In the genomic region with DNA sequence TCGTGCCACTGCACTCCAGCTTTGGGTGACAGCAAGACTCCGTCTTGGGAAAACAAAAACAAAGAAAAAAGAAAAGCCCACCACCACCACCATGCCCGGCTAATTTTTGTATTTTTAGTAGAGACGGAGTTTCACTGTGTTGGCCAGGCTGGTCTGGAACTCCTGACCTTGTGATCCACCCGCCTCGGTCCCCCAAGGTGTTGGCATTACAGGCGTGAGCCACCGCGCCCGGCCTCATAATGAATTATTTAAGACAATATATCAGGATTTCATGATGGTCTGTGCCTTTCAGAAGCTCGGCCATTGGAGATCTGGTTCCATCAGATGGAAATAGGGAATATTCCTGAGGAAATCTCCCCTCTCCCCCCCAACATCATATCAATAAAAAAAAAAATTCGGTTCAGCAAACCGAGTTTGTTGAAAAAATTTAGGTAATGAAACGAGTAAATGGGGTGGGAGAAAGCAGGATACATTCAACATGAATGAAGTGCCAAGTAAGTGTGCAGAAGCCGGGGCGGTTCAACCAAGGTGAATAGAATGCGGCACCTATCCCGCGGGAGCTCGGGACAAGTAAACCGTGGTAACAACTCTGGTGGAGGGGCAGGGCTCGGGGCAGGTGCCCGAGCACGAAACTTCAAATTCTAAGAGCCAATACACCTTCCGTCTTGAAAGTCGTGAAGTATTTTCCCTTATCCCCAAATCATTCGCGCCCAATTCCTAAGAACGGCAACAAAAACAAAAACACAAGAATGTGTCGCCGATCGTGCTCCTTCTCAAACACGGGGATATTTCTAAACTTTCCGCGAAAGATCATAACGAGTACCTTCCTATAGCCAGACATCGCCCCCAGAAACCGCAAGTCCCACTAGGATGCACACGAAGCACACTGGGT, we compare ENCODE assay signal across 8 cellular contexts. TPM values are rescaled to one million over a fixed set of nuclear protein-coding genes. Genes with fewer than 3 reads are reported as not detected.
A peak's percentile ranks its signal among the peaks of the same experiment; 100 is the strongest.
DNase-seq lines count a peak whose midpoint lies in the region; ATAC-seq and TF ChIP-seq lines count a peak whose summit lies in the region.

No MANE protein-coding gene starts in this region.

- H3K9me2 ChIP-seq in GM23338 (ENCODE audit: insufficient read depth): no peaks in the 10 kb centered on the region

- H3K27me3 ChIP-seq in GM23338 (ENCODE audit: insufficient read depth) (no peaks in the 10 kb centered on the region), RWPE2 (ENCODE audit: insufficient read depth, poor library complexity, severe bottlenecking) (no peaks in the 10 kb centered on the region), neutrophil (no peaks in the 10 kb centered on the region)

- no peak; the same call in 2 of the 3 replicates for ATAC-seq in GM23338
- ATAC-seq in RWPE2 (ENCODE audit: low read depth): no peak
- no peak for ATAC-seq in HG03442 (IDR thresholded peaks at IDR 0.05; ENCODE audit: unreplicated experiment)
- no peak for ATAC-seq in GM19397 (IDR thresholded peaks at IDR 0.05; ENCODE audit: unreplicated experiment)

- H3K4me1 ChIP-seq in GM23338 (ENCODE audit: insufficient read depth) (peaks cover 9% of the 10 kb centered on the region; the same call in 1 of the 2 replicates), RWPE2 (ENCODE audit: insufficient read depth, poor library complexity, severe bottlenecking) (no peaks in the 10 kb centered on the region), neutrophil (ENCODE audit: control insufficient read depth in 1 of 2, insufficient read depth in 1 of 2, low read depth in 1 of 2, low read length in 1 of 2) (peaks cover 5 to 20% of the 10 kb centered on the region in 2 experiments)

- H3K27ac ChIP-seq in GM23338 (ENCODE audit: low read depth): peak overlapping the region; percentile 67
- H3K27ac ChIP-seq in RWPE2 (ENCODE audit: poor library complexity, severe bottlenecking): peak overlapping the region; percentile 12
- H3K27ac ChIP-seq in neutrophil: peak overlapping the region; percentile 79

- H3K4me3 Mint-ChIP-seq in GM23338: peak overlapping the region; percentile 95
- H3K4me3 Mint-ChIP-seq in endothelial cell (ENCODE audit: unreplicated experiment): peak overlapping the region; percentile 99

- peak overlapping the region; percentile 73; the same call in 1 of the 2 replicates for H2AFZ ChIP-seq in GM23338

- TF ChIP-seq CTCF in GM23338 (conservative IDR thresholded peaks at IDR 0.05; ENCODE audit: low read depth in 2 of 2): no peak
- no peak for TF ChIP-seq CTCF in RWPE2 (IDR thresholded peaks at IDR 0.05; ENCODE audit: poor library complexity, severe bottlenecking)
- TF ChIP-seq CTCF in endothelial cell (IDR thresholded peaks at IDR 0.05; ENCODE audit: unreplicated experiment): no peak
- no peak for TF ChIP-seq CTCF in neutrophil (IDR thresholded peaks at IDR 0.05)

- no peaks in the 10 kb centered on the region for H3K36me3 ChIP-seq in GM23338 (ENCODE audit: insufficient read depth)
- H3K36me3 ChIP-seq in RWPE2 (ENCODE audit: low read depth): peaks cover 19% of the 10 kb centered on the region
- H3K36me3 ChIP-seq in neutrophil: no peaks in the 10 kb centered on the region

- no peaks in the 10 kb centered on the region for H3K9me3 Mint-ChIP-seq in GM23338
- no peaks in the 10 kb centered on the region for H3K9me3 Mint-ChIP-seq in endothelial cell (ENCODE audit: unreplicated experiment)

- H3K9me3 ChIP-seq in RWPE2 (ENCODE audit: severe bottlenecking) (no peaks in the 10 kb centered on the region), neutrophil (no peaks in the 10 kb centered on the region)

- peaks cover 7% of the 10 kb centered on the region; the same call in 2 of the 3 replicates for H3K4me1 Mint-ChIP-seq in GM23338
- H3K4me1 Mint-ChIP-seq in endothelial cell (ENCODE audit: unreplicated experiment): peaks cover 5% of the 10 kb centered on the region

- H3K4me2 ChIP-seq in GM23338: peak overlapping the region; percentile 80

- H3K36me3 Mint-ChIP-seq in GM23338 (ENCODE audit: low read depth) (peaks cover 14% of the 10 kb centered on the region), endothelial cell (ENCODE audit: low read depth, unreplicated experiment) (no peaks in the 10 kb centered on the region)

- DNase-seq in GM23338 (ENCODE audit: low spot score) (peak; percentile 6), RWPE2 (ENCODE audit: low spot score) (no peak), endothelial cell (ENCODE audit: low spot score) (peak; percentile 4), epidermal melanocyte (ENCODE audit: insufficient read length, low spot score) (no peak), LoVo (ENCODE audit: low spot score) (no peak)

- H3K27ac Mint-ChIP-seq in GM23338 (peak overlapping the region; percentile 95), endothelial cell (ENCODE audit: unreplicated experiment) (peak overlapping the region; percentile 71)

- H3K27me3 Mint-ChIP-seq in GM23338 (ENCODE audit: insufficient read depth, low read depth, poor library complexity) (peaks cover 5% of the 10 kb centered on the region), endothelial cell (ENCODE audit: unreplicated experiment) (peaks cover 2% of the 10 kb centered on the region)

- peak overlapping the region; percentile 69 for H3K4me3 ChIP-seq in GM23338
- peak overlapping the region; percentile 55 for H3K4me3 ChIP-seq in RWPE2 (ENCODE audit: severe bottlenecking)
- H3K4me3 ChIP-seq in neutrophil (ENCODE audit: low read depth in 1 of 2, low read length in 1 of 2): peak overlapping the region; percentile 69 to 83

- peaks cover 38% of the 10 kb centered on the region for H3K79me2 ChIP-seq in GM23338 (replicated peaks; ENCODE audit: insufficient read depth)

- no peaks in the 10 kb centered on the region for H3F3A ChIP-seq in GM23338 (replicated peaks; ENCODE audit: low read depth)

- peaks cover 16% of the 10 kb centered on the region for H4K20me1 ChIP-seq in GM23338 (replicated peaks; ENCODE audit: insufficient read depth)

TF ChIP-seq in GM23338, 12 proteins besides CTCF, POLR2A, EP300 and RAD21:
- TF ChIP-seq EZH2phosphoT487 (IDR thresholded peaks at IDR 0.05; ENCODE audit: unreplicated experiment) (no peak), POLR2AphosphoS5 (IDR thresholded peaks at IDR 0.05; ENCODE audit: low read depth) (no peak)

RNA-seq across cellular contexts. Expression of a gene that starts 0.8 kb away (rescaled TPM):
- 44.8 and 48.4 TPM in 2 replicates for total RNA-seq in GM23338 (2014; rRNA removed; shearing (Covaris generic))
- 35.3 and 45.3 TPM in 2 replicates for polyA plus RNA-seq in GM23338 (2016; fragmentation: Nextera tagmentation; extraction: Ambion mirVana)
- 6.6 TPM for total RNA-seq in endothelial cell (ENCODE audit: unreplicated experiment)

Comparison
In these comparisons a context has a peak if more than half of its experiments do, and no peak if none do; other contexts are left out.
1. DNase-seq: peak in GM23338 (single experiment) and endothelial cell (single experiment); none in RWPE2 (single experiment), epidermal melanocyte (single experiment) and LoVo (single experiment).
2. H3K27ac ChIP-seq: peak in every context shown above with its lines; median percentile 79 in neutrophil; 67 in GM23338; 12 in RWPE2.
3. Peak in every context shown above with its lines, with median percentiles within 50 percentile points of each other: H3K4me3 ChIP-seq.